ENCODE assay signal across 6 cellular contexts in genomic region chrX:116732214-116732613, GRCh38.
"Had no signal": no experiment of that assay in that cellular context is flagged by ENCODE, and none has a peak within 500 bp of the region (broad histone marks: within the 10 kb centered on the region; RNA-seq: fewer than 3 reads in every experiment).

No MANE protein-coding gene starts in this region.

- H3K27ac ChIP-seq: HL-60 had no signal

- FAIRE-seq: HTR-8/SVneo, K562 had no signal

- H3K4me3 ChIP-seq: K562 had no signal

- ATAC-seq: K562 had no signal

- DNase-seq: IMR-90, KBM-7, KG1 had no signal
